ENCODE assay signal across 8 cellular contexts in genomic region chr9:1052119-1052907, GRCh38. TPM values are rescaled to one million over a fixed set of nuclear protein-coding genes. Genes with fewer than 3 reads are reported as not detected.
DNase-seq lines count a peak whose midpoint lies in the region; ATAC-seq and TF ChIP-seq lines count a peak whose summit lies in the region.

No MANE protein-coding gene starts in this region.

- no peak overlapping the region for H3K9ac ChIP-seq in iPS-15b (ENCODE audit: low read depth, low read length)

- peaks cover 98% of the 10 kb centered on the region for H3K27me3 ChIP-seq in iPS-15b (ENCODE audit: control insufficient read depth, insufficient read depth, low read length)

- H3K4me3 Mint-ChIP-seq in T-cell, result peak overlapping the region; percentile 34 to 58 (median 39)

- ATAC-seq in T-cell (replicated peaks in 1 of 4) (no peak), GM21825 (IDR thresholded peaks at IDR 0.05; ENCODE audit: unreplicated experiment) (no peak), GM19035 (IDR thresholded peaks at IDR 0.05; ENCODE audit: unreplicated experiment) (no peak)

- H3K36me3 ChIP-seq in HEK293 (ENCODE audit: control insufficient read depth in 2 of 2, insufficient read depth in 1 of 2, low read length in 2 of 2) (no peaks in the 10 kb centered on the region), iPS-15b (ENCODE audit: control insufficient read depth, insufficient read depth, low read length) (no peaks in the 10 kb centered on the region)

- POLR2A ChIA-PET in HEK293 (lab: Yijun Ruan, JAX) (interaction anchor here (0.9 kb wide), 1 partner anchor 24 kb away, joined by 3 read pairs; no protein-coding TSS in a partner anchor), T-cell (lab: Charles Lee) (no interaction called here)

- H3K4me1 ChIP-seq in HEK293 (ENCODE audit: control insufficient read depth, insufficient read depth, low read length) (no peaks in the 10 kb centered on the region), iPS-15b (ENCODE audit: control insufficient read depth, insufficient read depth, low read length) (peaks cover 3% of the 10 kb centered on the region)

- H3K27me3 Mint-ChIP-seq in T-cell, result peaks cover 80 to 81% of the 10 kb centered on the region in 2 donors

- no peak overlapping the region for H3K27ac Mint-ChIP-seq in T-cell

- peaks cover 0 to 10% (median 0%) of the 10 kb centered on the region in 3 donors for H3K9me3 Mint-ChIP-seq in T-cell

- no peak for TF ChIP-seq CTCF in HEK293 (tag by site-specific recombination; IDR thresholded peaks at IDR 0.05)

- no peak overlapping the region for H3K27ac ChIP-seq in HEK293 (ENCODE audit: extremely low read depth, low read depth, low read length)

- H3K4me3 ChIP-seq in HEK293 (ENCODE audit: low read depth, low read length), result peak overlapping the region; percentile 20
- H3K4me3 ChIP-seq in iPS-15b (ENCODE audit: low read depth, low read length), result peak overlapping the region; percentile 68
- peak overlapping the region; percentile 49 for H3K4me3 ChIP-seq in skeletal muscle cell (ENCODE audit: low read depth, low read length)

- H3K36me3 Mint-ChIP-seq in T-cell, result peaks cover 5% of the 10 kb centered on the region

- H3K9me3 ChIP-seq in HEK293 (ENCODE audit: control insufficient read depth, insufficient read depth, low read depth, low read length) (no peaks in the 10 kb centered on the region), iPS-15b (ENCODE audit: control insufficient read depth, insufficient read depth, low read length) (no peaks in the 10 kb centered on the region)

- CTCF ChIA-PET in HEK293 (lab: Yijun Ruan, JAX) (no interaction called here), T-cell (lab: Charles Lee) (no interaction called here)

- H3K4me1 Mint-ChIP-seq in T-cell, result peaks cover 44 to 49% (median 45%) of the 10 kb centered on the region in 3 donors

- DNase-seq in T-cell (no peak), skeletal muscle cell (ENCODE audit: low read depth) (no peak), OCI-M1 (lab: John Stamatoyannopoulos, UW) (no peak), HuH-7 (ENCODE audit: low spot score) (no peak)

TF ChIP-seq in HEK293, 187 proteins besides CTCF, POLR2A, EP300 and RAD21:
- TF ChIP-seq ZNF596 (tag by site-specific recombination; IDR thresholded peaks at IDR 0.05) (no peak), ZNF776 (tag by site-specific recombination; IDR thresholded peaks at IDR 0.05; ENCODE audit: borderline replicate concordance) (no peak), ZNF600 (tag by site-specific recombination; IDR thresholded peaks at IDR 0.05) (no peak), ZNF677 (tag by site-specific recombination; IDR thresholded peaks at IDR 0.05) (no peak), ZNF701 (tag by site-specific recombination; IDR thresholded peaks at IDR 0.05) (no peak), ZFP69B (tag by site-specific recombination; IDR thresholded peaks at IDR 0.05) (no peak), ZNF280C (tag by site-specific recombination; IDR thresholded peaks at IDR 0.05) (no peak), KLF17 (tag by site-specific recombination; IDR thresholded peaks at IDR 0.05) (no peak), HOXA7 (CRISPR knock-in tag; IDR thresholded peaks at IDR 0.05; ENCODE audit: borderline replicate concordance) (no peak), ZNF48 (tag by site-specific recombination; IDR thresholded peaks at IDR 0.05) (no peak), ZNF768 (tag by site-specific recombination; IDR thresholded peaks at IDR 0.05) (no peak), ZNF571 (tag by site-specific recombination; IDR thresholded peaks at IDR 0.05) (no peak), MZF1 (tag by site-specific recombination; IDR thresholded peaks at IDR 0.05; ENCODE audit: borderline replicate concordance) (no peak), OVOL3 (tag by site-specific recombination; IDR thresholded peaks at IDR 0.05) (no peak), ZNF311 (tag by site-specific recombination; IDR thresholded peaks at IDR 0.05; ENCODE audit: borderline replicate concordance) (no peak), ZNF133 (tag by site-specific recombination; IDR thresholded peaks at IDR 0.05) (no peak), ZBTB26 (tag by site-specific recombination; optimal IDR thresholded peaks at IDR 0.05) (no peak), SCRT2 (tag by site-specific recombination; IDR thresholded peaks at IDR 0.05) (no peak), ZNF221 (tag by site-specific recombination; IDR thresholded peaks at IDR 0.05; ENCODE audit: borderline replicate concordance) (no peak)
- TF ChIP-seq, protein P1, sequence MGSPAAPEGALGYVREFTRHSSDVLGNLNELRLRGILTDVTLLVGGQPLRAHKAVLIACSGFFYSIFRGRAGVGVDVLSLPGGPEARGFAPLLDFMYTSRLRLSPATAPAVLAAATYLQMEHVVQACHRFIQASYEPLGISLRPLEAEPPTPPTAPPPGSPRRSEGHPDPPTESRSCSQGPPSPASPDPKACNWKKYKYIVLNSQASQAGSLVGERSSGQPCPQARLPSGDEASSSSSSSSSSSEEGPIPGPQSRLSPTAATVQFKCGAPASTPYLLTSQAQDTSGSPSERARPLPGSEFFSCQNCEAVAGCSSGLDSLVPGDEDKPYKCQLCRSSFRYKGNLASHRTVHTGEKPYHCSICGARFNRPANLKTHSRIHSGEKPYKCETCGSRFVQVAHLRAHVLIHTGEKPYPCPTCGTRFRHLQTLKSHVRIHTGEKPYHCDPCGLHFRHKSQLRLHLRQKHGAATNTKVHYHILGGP (tag by site-specific recombination; IDR thresholded peaks at IDR 0.05), result no peak

RNA-seq across cellular contexts. Expression of gene DMRT2, which starts 2.2 kb away (rescaled TPM):
- not detected for total RNA-seq in T-cell
